25 cellular contexts compared by ENCODE assay signal in genomic region chr22:47407626-47408025, GRCh38.
"Had no signal": no experiment of that assay in that cellular context is flagged by ENCODE, and none has a peak within 500 bp of the region (broad histone marks: within the 10 kb centered on the region; RNA-seq: fewer than 3 reads in every experiment).

No MANE protein-coding gene starts in this region.

- H3K27me3 ChIP-seq: colonic mucosa had no signal

- DNase-seq: activated B cell treated with CpG ODN at 0.5 μM for 24 hours; activated CD4-positive, alpha-beta T cell treated with anti-CD3 and anti-CD28 coated beads for 48 hours; activated CD4-positive, alpha-beta T cell treated with anti-CD3 and anti-CD28 coated beads, Interleukin-2, amount 50 U/mL, for 1 hour; activated CD4-positive, alpha-beta T cell treated with anti-CD3 and anti-CD28 coated beads, Interleukin-2, amount 50 U/mL, for 48 hours; activated CD8-positive, alpha-beta memory T cell treated with anti-CD3 and anti-CD28 coated beads for 24 hours; activated CD8-positive, alpha-beta memory T cell treated with anti-CD3 and anti-CD28 coated beads, Interleukin-2, amount 50 U/mL, for 4 hours; activated CD8-positive, alpha-beta T cell treated with anti-CD3 and anti-CD28 coated beads for 36 hours; activated naive CD4-positive, alpha-beta T cell treated with anti-CD3 and anti-CD28 coated beads for 36 hours; activated naive CD8-positive, alpha-beta T cell treated with anti-CD3 and anti-CD28 coated beads for 36 hours; activated naive CD8-positive, alpha-beta T cell treated with anti-CD3 and anti-CD28 coated beads, Interleukin-2, amount 50 U/mL, for 24 hours; activated T-cell treated with anti-CD3 and anti-CD28 coated beads for 4 hours; activated T-cell treated with anti-CD3 and anti-CD28 coated beads, Interleukin-2, amount 50 U/mL, for 24 hours; activated T-cell treated with anti-CD3 and anti-CD28 coated beads, Interleukin-2, amount 50 U/mL, for 72 hours; amygdala; body of pancreas; central memory CD4-positive, alpha-beta T cell; cerebellar nuclear complex; colonic mucosa; effector CD8-positive, alpha-beta T cell; foreskin fibroblast; T-helper 2 cell had no signal

- H3K36me3 ChIP-seq: adrenal gland, colonic mucosa had no signal

- H3K4me1 ChIP-seq: adrenal gland, body of pancreas, colonic mucosa had no signal

- H3K4me3 ChIP-seq: adrenal gland, body of pancreas, colonic mucosa had no signal

- H3K27ac ChIP-seq: adrenal gland, body of pancreas, colonic mucosa, epithelial cell of prostate, VCaP had no signal

- ATAC-seq: activated CD4-positive, CD25-positive, alpha-beta regulatory T cell treated with anti-CD3 and anti-CD28 coated beads, Interleukin-2, amount 50 U/mL, for 24 hours; activated CD8-positive, alpha-beta T cell treated with anti-CD3 and anti-CD28 coated beads for 36 hours; activated naive CD8-positive, alpha-beta T cell treated with anti-CD3 and anti-CD28 coated beads, Interleukin-2, amount 50 U/mL, for 24 hours; activated T-cell treated with anti-CD3 and anti-CD28 coated beads, Interleukin-2, amount 50 U/mL, for 72 hours; body of pancreas had no signal

- H3K9me3 ChIP-seq: adrenal gland, body of pancreas, colonic mucosa had no signal
